ENCODE assay signal across 1 cellular context in the genomic region with DNA sequence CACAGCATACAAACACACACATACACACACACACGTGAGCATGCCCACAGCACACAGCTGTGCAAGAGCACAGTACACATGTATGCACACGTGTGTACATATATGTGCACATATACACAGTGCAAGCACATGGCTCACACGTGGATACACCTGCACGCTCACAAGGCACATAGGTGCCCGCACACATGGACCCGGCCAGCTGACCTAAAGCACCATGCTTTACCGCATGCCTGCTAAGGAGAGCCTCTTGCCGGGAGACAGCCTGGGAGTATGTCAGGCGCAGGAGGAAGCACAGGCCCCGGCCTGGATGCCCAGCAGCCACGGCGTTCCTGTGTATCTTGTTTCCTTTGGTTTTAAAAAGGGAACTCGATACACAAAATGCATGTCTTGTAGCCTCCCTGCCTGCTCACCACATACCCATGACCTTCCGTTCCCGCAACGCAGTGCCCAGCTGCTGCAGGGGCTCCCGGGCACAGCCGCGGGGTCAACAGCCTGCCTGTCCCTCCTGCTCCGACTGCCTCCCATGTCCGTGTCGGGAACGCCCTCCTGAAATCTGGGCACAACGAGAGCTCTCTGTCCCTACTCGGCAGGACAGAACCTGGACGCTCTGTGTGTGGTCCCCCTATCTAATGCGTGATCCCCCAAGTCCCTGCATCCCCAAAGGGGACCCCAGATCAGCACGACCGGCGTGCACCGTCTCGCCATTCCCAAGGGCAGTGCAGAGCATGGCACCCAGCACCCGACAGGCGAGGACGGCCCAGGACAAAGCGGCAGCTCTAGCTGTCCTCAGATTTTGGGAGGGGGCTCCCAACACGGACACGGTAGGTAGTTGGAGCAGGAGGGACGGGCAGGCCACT.
TF ChIP-seq lines count a peak whose summit lies in the region.

No MANE protein-coding gene starts in this region.

TF ChIP-seq in HepG2, 621 proteins besides CTCF, POLR2A, EP300 and RAD21 (continued from another document and continues in another):
- TF ChIP-seq, protein P1, sequence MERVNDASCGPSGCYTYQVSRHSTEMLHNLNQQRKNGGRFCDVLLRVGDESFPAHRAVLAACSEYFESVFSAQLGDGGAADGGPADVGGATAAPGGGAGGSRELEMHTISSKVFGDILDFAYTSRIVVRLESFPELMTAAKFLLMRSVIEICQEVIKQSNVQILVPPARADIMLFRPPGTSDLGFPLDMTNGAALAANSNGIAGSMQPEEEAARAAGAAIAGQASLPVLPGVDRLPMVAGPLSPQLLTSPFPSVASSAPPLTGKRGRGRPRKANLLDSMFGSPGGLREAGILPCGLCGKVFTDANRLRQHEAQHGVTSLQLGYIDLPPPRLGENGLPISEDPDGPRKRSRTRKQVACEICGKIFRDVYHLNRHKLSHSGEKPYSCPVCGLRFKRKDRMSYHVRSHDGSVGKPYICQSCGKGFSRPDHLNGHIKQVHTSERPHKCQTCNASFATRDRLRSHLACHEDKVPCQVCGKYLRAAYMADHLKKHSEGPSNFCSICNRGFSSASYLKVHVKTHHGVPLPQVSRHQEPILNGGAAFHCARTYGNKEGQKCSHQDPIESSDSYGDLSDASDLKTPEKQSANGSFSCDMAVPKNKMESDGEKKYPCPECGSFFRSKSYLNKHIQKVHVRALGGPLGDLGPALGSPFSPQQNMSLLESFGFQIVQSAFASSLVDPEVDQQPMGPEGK (CRISPR knock-in tag; IDR thresholded peaks at IDR 0.05) = no peak
- TF ChIP-seq ZFP41 (CRISPR knock-in tag; IDR thresholded peaks at IDR 0.05; ENCODE audit: borderline replicate concordance) = no peak
- TF ChIP-seq RBAK (CRISPR knock-in tag; IDR thresholded peaks at IDR 0.05) = no peak
- TF ChIP-seq, protein P2, sequence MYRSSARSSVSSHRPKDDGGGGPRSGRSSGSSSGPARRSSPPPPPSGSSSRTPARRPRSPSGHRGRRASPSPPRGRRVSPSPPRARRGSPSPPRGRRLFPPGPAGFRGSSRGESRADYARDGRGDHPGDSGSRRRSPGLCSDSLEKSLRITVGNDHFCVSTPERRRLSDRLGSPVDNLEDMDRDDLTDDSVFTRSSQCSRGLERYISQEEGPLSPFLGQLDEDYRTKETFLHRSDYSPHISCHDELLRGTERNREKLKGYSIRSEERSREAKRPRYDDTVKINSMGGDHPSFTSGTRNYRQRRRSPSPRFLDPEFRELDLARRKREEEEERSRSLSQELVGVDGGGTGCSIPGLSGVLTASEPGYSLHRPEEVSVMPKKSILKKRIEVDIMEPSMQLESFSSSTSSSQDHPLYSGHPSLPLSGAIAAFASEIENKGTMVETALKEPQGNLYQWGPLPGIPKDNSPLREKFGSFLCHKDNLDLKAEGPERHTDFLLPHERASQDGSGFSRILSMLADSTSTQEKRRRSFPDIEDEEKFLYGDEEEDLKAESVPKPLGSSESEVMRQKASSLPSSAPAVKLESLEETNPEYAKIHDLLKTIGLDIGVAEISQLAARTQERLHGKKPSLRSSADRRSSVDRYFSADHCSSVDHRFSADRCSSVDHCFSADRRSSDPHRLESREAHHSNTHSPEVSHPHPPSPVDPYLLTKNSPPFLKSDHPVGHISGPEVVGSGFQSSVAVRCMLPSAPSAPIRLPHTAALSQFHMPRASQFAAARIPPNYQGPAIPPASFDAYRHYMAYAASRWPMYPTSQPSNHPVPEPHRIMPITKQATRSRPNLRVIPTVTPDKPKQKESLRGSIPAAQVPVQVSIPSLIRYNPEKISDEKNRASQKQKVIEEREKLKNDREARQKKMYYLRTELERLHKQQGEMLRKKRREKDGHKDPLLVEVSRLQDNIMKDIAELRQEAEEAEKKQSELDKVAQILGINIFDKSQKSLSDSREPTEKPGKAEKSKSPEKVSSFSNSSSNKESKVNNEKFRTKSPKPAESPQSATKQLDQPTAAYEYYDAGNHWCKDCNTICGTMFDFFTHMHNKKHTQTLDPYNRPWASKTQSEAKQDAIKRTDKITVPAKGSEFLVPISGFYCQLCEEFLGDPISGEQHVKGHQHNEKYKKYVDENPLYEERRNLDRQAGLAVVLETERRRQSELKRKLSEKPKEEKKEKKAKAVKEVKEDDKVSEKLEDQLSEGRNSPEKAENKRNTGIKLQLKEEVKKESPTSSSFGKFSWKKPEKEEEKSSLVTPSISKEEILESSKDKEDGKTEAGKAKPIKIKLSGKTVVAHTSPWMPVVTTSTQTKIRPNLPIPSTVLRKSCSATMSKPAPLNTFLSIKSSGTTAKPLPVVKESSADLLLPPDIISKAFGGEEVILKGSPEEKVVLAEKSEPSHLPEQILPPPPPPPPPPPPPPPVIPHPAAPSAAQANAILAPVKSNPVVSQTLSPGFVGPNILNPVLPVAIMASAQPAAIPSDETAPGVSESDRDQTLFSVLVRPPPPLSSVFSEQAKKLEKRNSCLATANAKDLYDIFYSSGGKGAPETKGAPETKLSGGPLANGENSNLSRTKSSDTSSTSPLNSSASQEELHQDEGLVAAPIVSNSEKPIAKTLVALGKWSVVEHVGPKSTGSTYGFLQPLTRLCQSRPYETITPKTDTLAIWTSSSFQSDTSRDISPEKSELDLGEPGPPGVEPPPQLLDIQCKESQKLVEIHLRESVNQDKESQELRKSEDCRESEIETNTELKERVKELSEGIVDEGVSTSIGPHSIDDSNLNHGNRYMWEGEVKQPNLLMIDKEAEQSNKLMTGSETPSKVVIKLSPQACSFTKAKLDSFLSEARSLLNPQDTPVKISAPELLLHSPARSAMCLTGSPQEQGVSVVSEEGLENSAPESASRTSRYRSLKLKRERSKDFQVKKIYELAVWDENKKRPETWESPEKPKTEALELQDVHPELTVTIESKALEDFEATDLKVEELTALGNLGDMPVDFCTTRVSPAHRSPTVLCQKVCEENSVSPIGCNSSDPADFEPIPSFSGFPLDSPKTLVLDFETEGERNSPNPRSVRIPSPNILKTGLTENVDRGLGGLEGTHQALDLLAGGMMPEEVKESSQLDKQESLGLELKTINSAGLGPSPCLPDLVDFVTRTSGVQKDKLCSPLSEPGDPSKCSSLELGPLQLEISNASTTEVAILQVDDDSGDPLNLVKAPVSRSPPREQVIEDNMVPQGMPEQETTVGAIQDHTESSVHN (CRISPR knock-in tag; IDR thresholded peaks at IDR 0.05) = 0 out of 2 replicates have a peak, but pooled peaks have one; percentile 17
- TF ChIP-seq ZNF333 (CRISPR knock-in tag; IDR thresholded peaks at IDR 0.05; ENCODE audit: borderline replicate concordance) = no peak
- TF ChIP-seq, protein P3, sequence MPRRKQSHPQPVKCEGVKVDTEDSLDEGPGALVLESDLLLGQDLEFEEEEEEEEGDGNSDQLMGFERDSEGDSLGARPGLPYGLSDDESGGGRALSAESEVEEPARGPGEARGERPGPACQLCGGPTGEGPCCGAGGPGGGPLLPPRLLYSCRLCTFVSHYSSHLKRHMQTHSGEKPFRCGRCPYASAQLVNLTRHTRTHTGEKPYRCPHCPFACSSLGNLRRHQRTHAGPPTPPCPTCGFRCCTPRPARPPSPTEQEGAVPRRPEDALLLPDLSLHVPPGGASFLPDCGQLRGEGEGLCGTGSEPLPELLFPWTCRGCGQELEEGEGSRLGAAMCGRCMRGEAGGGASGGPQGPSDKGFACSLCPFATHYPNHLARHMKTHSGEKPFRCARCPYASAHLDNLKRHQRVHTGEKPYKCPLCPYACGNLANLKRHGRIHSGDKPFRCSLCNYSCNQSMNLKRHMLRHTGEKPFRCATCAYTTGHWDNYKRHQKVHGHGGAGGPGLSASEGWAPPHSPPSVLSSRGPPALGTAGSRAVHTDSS (CRISPR knock-in tag; conservative IDR thresholded peaks at IDR 0.05) = no peak
- TF ChIP-seq GATA4 (IDR thresholded peaks at IDR 0.05; ENCODE audit: borderline replicate concordance, low read depth) = no peak
- TF ChIP-seq SIX4 (CRISPR knock-in tag; IDR thresholded peaks at IDR 0.05) = 0 out of 2 replicates have a peak, but pooled peaks have one; percentile 3
- TF ChIP-seq ZNF441 (CRISPR knock-in tag; IDR thresholded peaks at IDR 0.05; ENCODE audit: borderline replicate concordance) = no peak; the same call in 1 of the 2 replicates
- no peak for TF ChIP-seq FOXP1 (IDR thresholded peaks at IDR 0.05)
- no peak for TF ChIP-seq FOXP1 (CRISPR knock-in tag; IDR thresholded peaks at IDR 0.05)
- peak; percentile 21 for TF ChIP-seq CBX1 (IDR thresholded peaks at IDR 0.05; ENCODE audit: low read depth)
- TF ChIP-seq ERF (CRISPR knock-in tag; IDR thresholded peaks at IDR 0.05) = no peak
- TF ChIP-seq, protein P4, sequence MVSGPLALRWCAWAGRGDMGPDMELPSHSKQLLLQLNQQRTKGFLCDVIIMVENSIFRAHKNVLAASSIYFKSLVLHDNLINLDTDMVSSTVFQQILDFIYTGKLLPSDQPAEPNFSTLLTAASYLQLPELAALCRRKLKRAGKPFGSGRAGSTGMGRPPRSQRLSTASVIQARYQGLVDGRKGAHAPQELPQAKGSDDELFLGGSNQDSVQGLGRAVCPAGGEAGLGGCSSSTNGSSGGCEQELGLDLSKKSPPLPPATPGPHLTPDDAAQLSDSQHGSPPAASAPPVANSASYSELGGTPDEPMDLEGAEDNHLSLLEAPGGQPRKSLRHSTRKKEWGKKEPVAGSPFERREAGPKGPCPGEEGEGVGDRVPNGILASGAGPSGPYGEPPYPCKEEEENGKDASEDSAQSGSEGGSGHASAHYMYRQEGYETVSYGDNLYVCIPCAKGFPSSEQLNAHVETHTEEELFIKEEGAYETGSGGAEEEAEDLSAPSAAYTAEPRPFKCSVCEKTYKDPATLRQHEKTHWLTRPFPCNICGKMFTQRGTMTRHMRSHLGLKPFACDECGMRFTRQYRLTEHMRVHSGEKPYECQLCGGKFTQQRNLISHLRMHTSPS (CRISPR knock-in tag; IDR thresholded peaks at IDR 0.05; ENCODE audit: low read depth) = no peak
- TF ChIP-seq, protein P5, sequence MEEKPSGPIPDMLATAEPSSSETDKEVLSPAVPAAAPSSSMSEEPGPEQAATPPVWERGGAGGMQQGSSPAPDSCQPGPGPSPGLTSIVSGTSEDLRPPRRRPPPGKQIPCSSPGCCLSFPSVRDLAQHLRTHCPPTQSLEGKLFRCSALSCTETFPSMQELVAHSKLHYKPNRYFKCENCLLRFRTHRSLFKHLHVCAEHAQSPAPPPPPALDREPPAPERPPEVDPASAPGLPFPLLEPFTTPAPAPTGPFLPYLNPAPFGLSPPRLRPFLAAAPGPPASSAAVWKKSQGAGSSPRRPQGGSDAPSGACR (CRISPR knock-in tag; IDR thresholded peaks at IDR 0.05) = no peak
- TF ChIP-seq, protein P6, sequence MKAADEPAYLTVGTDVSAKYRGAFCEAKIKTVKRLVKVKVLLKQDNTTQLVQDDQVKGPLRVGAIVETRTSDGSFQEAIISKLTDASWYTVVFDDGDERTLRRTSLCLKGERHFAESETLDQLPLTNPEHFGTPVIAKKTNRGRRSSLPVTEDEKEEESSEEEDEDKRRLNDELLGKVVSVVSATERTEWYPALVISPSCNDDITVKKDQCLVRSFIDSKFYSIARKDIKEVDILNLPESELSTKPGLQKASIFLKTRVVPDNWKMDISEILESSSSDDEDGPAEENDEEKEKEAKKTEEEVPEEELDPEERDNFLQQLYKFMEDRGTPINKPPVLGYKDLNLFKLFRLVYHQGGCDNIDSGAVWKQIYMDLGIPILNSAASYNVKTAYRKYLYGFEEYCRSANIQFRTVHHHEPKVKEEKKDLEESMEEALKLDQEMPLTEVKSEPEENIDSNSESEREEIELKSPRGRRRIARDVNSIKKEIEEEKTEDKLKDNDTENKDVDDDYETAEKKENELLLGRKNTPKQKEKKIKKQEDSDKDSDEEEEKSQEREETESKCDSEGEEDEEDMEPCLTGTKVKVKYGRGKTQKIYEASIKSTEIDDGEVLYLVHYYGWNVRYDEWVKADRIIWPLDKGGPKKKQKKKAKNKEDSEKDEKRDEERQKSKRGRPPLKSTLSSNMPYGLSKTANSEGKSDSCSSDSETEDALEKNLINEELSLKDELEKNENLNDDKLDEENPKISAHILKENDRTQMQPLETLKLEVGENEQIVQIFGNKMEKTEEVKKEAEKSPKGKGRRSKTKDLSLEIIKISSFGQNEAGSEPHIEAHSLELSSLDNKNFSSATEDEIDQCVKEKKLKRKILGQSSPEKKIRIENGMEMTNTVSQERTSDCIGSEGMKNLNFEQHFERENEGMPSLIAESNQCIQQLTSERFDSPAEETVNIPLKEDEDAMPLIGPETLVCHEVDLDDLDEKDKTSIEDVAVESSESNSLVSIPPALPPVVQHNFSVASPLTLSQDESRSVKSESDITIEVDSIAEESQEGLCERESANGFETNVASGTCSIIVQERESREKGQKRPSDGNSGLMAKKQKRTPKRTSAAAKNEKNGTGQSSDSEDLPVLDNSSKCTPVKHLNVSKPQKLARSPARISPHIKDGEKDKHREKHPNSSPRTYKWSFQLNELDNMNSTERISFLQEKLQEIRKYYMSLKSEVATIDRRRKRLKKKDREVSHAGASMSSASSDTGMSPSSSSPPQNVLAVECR (CRISPR knock-in tag; IDR thresholded peaks at IDR 0.05; ENCODE audit: borderline replicate concordance) = no peak
- TF ChIP-seq ZNF260 (CRISPR knock-in tag; IDR thresholded peaks at IDR 0.05; ENCODE audit: borderline replicate concordance, low read depth) = no peak
- TF ChIP-seq, protein P7, sequence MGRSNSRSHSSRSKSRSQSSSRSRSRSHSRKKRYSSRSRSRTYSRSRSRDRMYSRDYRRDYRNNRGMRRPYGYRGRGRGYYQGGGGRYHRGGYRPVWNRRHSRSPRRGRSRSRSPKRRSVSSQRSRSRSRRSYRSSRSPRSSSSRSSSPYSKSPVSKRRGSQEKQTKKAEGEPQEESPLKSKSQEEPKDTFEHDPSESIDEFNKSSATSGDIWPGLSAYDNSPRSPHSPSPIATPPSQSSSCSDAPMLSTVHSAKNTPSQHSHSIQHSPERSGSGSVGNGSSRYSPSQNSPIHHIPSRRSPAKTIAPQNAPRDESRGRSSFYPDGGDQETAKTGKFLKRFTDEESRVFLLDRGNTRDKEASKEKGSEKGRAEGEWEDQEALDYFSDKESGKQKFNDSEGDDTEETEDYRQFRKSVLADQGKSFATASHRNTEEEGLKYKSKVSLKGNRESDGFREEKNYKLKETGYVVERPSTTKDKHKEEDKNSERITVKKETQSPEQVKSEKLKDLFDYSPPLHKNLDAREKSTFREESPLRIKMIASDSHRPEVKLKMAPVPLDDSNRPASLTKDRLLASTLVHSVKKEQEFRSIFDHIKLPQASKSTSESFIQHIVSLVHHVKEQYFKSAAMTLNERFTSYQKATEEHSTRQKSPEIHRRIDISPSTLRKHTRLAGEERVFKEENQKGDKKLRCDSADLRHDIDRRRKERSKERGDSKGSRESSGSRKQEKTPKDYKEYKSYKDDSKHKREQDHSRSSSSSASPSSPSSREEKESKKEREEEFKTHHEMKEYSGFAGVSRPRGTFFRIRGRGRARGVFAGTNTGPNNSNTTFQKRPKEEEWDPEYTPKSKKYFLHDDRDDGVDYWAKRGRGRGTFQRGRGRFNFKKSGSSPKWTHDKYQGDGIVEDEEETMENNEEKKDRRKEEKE (IDR thresholded peaks at IDR 0.05) = no peak
